Comparison of ENCODE assay signal across 21 cellular contexts in genomic region chr14:89266754-89267153, GRCh38.
DNase-seq lines count a peak whose midpoint lies in the region; ATAC-seq and TF ChIP-seq lines count a peak whose summit lies in the region.
"Had no signal": no experiment of that assay in that cellular context is flagged by ENCODE, and none has a peak within 500 bp of the region (broad histone marks: within the 10 kb centered on the region; RNA-seq: fewer than 3 reads in every experiment).

No MANE protein-coding gene starts in this region.

- no peak overlapping the region for H2AK5ac ChIP-seq in mesenchymal stem cell (ENCODE audit: low read length, severe bottlenecking)

- no peak overlapping the region for H4K8ac ChIP-seq in mesenchymal stem cell (ENCODE audit: low read length)

- H3K14ac ChIP-seq in mesenchymal stem cell (ENCODE audit: low read length in 2 of 2), result no peak overlapping the region

- H3K4me1 ChIP-seq in CD4-positive, CD25-positive, alpha-beta regulatory T cell (ENCODE audit: control insufficient read depth, insufficient read depth, low read length, poor library complexity, severe bottlenecking), result peaks cover 5% of the 10 kb centered on the region
- peaks cover 51% of the 10 kb centered on the region for H3K4me1 ChIP-seq in GM23338 (ENCODE audit: insufficient read depth)
- H3K4me1 ChIP-seq in mesenchymal stem cell (ENCODE audit: control insufficient read depth, insufficient read depth, low read depth, low read length), result peaks cover 2% of the 10 kb centered on the region
- H3K4me1 ChIP-seq in osteoblast (ENCODE audit: insufficient read depth, low read length), result no peaks in the 10 kb centered on the region

- peaks cover 27 to 77% (median 55%) of the 10 kb centered on the region in 4 donors for H3K4me1 Mint-ChIP-seq in CD4-positive, CD25-positive, alpha-beta regulatory T cell
- peaks cover 72% of the 10 kb centered on the region for H3K4me1 Mint-ChIP-seq in GM23338

- H4K20me1 ChIP-seq in GM23338 (replicated peaks; ENCODE audit: insufficient read depth) (peaks cover 55% of the 10 kb centered on the region), osteoblast (ENCODE audit: insufficient read depth, low read length) (peaks cover 8% of the 10 kb centered on the region)

- H2AFZ ChIP-seq in GM23338, result no peak overlapping the region
- H2AFZ ChIP-seq in mesenchymal stem cell (ENCODE audit: low read depth, low read length), result no peak overlapping the region
- H2AFZ ChIP-seq in osteoblast (ENCODE audit: low read length), result no peak overlapping the region

- H3K27me3 ChIP-seq in CD4-positive, CD25-positive, alpha-beta regulatory T cell (ENCODE audit: control insufficient read depth, insufficient read depth, low read length), result no peaks in the 10 kb centered on the region
- no peaks in the 10 kb centered on the region for H3K27me3 ChIP-seq in GM23338 (ENCODE audit: insufficient read depth)
- no peaks in the 10 kb centered on the region for H3K27me3 ChIP-seq in mesenchymal stem cell (ENCODE audit: control insufficient read depth in 1 of 2, insufficient read depth in 1 of 2, low read length in 2 of 2)
- no peaks in the 10 kb centered on the region for H3K27me3 ChIP-seq in osteoblast (ENCODE audit: insufficient read depth, low read length)
- no peaks in the 10 kb centered on the region for H3K27me3 ChIP-seq in MG63
- H3K27me3 ChIP-seq: heart left ventricle, neutrophil had no signal

- no peak overlapping the region for H3K9ac ChIP-seq in mesenchymal stem cell (ENCODE audit: low read length)

- no peak for ATAC-seq in CD4-positive, CD25-positive, alpha-beta regulatory T cell (ENCODE audit: low read depth in 2 of 2)
- ATAC-seq in GM23338, result no peak
- ATAC-seq: effector memory CD8-positive, alpha-beta T cell; heart left ventricle; T-cell had no signal

- no peaks in the 10 kb centered on the region for H3K36me3 ChIP-seq in CD4-positive, CD25-positive, alpha-beta regulatory T cell (ENCODE audit: control insufficient read depth, insufficient read depth, low read length)
- no peaks in the 10 kb centered on the region for H3K36me3 ChIP-seq in GM23338 (ENCODE audit: insufficient read depth)
- H3K36me3 ChIP-seq in mesenchymal stem cell (ENCODE audit: control insufficient read depth in 1 of 2, insufficient read depth in 2 of 2, low read depth in 1 of 2, low read length in 2 of 2), result peaks cover 0 to 2% of the 10 kb centered on the region in 2 experiments
- H3K36me3 ChIP-seq in osteoblast (ENCODE audit: insufficient read depth, low read length), result no peaks in the 10 kb centered on the region
- no peaks in the 10 kb centered on the region for H3K36me3 ChIP-seq in MG63

- no peaks in the 10 kb centered on the region; the same call in 1 of the 2 replicates for H3F3A ChIP-seq in GM23338 (replicated peaks; ENCODE audit: low read depth)

- H3K4ac ChIP-seq in mesenchymal stem cell (ENCODE audit: low read depth in 1 of 2, low read length in 2 of 2), result no peak overlapping the region

- H3K27me3 Mint-ChIP-seq in CD4-positive, CD25-positive, alpha-beta regulatory T cell, result no peaks in the 10 kb centered on the region
- H3K27me3 Mint-ChIP-seq in GM23338 (ENCODE audit: insufficient read depth, low read depth, poor library complexity), result peaks cover 7% of the 10 kb centered on the region
- H3K27me3 Mint-ChIP-seq: effector memory CD8-positive, alpha-beta T cell; T-cell had no signal

- H3K9me3 ChIP-seq in CD4-positive, CD25-positive, alpha-beta regulatory T cell (ENCODE audit: control insufficient read depth in 2 of 2, low read length in 2 of 2), result no peaks in the 10 kb centered on the region
- no peaks in the 10 kb centered on the region for H3K9me3 ChIP-seq in mesenchymal stem cell (ENCODE audit: control insufficient read depth, low read length)
- no peaks in the 10 kb centered on the region for H3K9me3 ChIP-seq in osteoblast (ENCODE audit: low read depth, low read length)
- no peaks in the 10 kb centered on the region for H3K9me3 ChIP-seq in MG63
- H3K9me3 ChIP-seq: heart left ventricle, neutrophil had no signal

- no peak overlapping the region for H3K4me3 ChIP-seq in CD4-positive, CD25-positive, alpha-beta regulatory T cell (ENCODE audit: low read depth, low read length)
- H3K4me3 ChIP-seq in GM23338 (no peak overlapping the region), astrocyte of the spinal cord (ENCODE audit: low read depth, low read length) (no peak overlapping the region), mesenchymal stem cell (ENCODE audit: insufficient read depth in 1 of 2, low read depth in 1 of 2, low read length in 2 of 2) (no peak overlapping the region), osteoblast (ENCODE audit: insufficient read depth, low read length) (no peak overlapping the region), MG63 (no peak overlapping the region)
- H3K4me3 ChIP-seq: heart left ventricle had no signal

- H3K4me2 ChIP-seq in GM23338 (0 out of 2 replicates have a peak overlapping the region, but pooled peaks have one; percentile 41), mesenchymal stem cell (ENCODE audit: low read length, poor library complexity, severe bottlenecking) (no peak overlapping the region), osteoblast (ENCODE audit: insufficient read depth, low read length) (no peak overlapping the region)

- H3K9me3 Mint-ChIP-seq in CD4-positive, CD25-positive, alpha-beta regulatory T cell, result peaks cover 0 to under 1% (median 0%) of the 10 kb centered on the region in 7 donors
- no peaks in the 10 kb centered on the region for H3K9me3 Mint-ChIP-seq in GM23338
- H3K9me3 Mint-ChIP-seq: effector memory CD8-positive, alpha-beta T cell; T-cell had no signal

- H3K18ac ChIP-seq in mesenchymal stem cell (ENCODE audit: low read depth in 1 of 2, low read length in 2 of 2), result no peak overlapping the region

- peaks cover 49% of the 10 kb centered on the region for H3K79me1 ChIP-seq in mesenchymal stem cell (replicated peaks; ENCODE audit: low read length, poor library complexity, severe bottlenecking)

- H4K91ac ChIP-seq in mesenchymal stem cell (ENCODE audit: low read length), result no peak overlapping the region

- TF ChIP-seq CTCF in GM23338 (conservative IDR thresholded peaks at IDR 0.05; ENCODE audit: low read depth in 2 of 2) (no peak), astrocyte of the spinal cord (IDR thresholded peaks at IDR 0.05; ENCODE audit: low read depth, low read length) (no peak), osteoblast (IDR thresholded peaks at IDR 0.05; ENCODE audit: extremely low read depth, low read depth, low read length) (no peak)

- H2BK12ac ChIP-seq in mesenchymal stem cell (ENCODE audit: low read length in 2 of 2), result no peak overlapping the region

- no peak overlapping the region for H3K23ac ChIP-seq in mesenchymal stem cell (ENCODE audit: low read length in 2 of 2)

- DNase-seq in CD4-positive, CD25-positive, alpha-beta regulatory T cell, result no peak
- DNase-seq in GM23338 (ENCODE audit: low spot score), result no peak
- DNase-seq in astrocyte of the spinal cord (ENCODE audit: low read depth, low spot score), result peak; percentile 43
- peak; percentile 28 for DNase-seq in mesenchymal stem cell
- no peak for DNase-seq in osteoblast (ENCODE audit: insufficient read length, low spot score, missing footprints)
- no peak for DNase-seq in MG63
- no peak for DNase-seq in activated gamma-delta T cell treated with Interleukin-2 at 50 U/mL for 16 hours
- DNase-seq: activated CD4-positive, alpha-beta T cell treated with anti-CD3 and anti-CD28 coated beads for 48 hours; activated CD8-positive, alpha-beta memory T cell treated with anti-CD3 and anti-CD28 coated beads, Interleukin-2, amount 50 U/mL, for 48 hours; activated effector memory CD4-positive, alpha-beta T cell treated with anti-CD3 and anti-CD28 coated beads, Interleukin-2, amount 50 U/mL, for 16 hours; anterior cingulate cortex; DMS153; effector memory CD8-positive, alpha-beta T cell; heart left ventricle; KBM-7; NCI-H187 treated with DMSO at 0.1 percent for 48 hours; NCI-H2227 treated with DMSO at 0.1 percent for 48 hours; NCI-H748 treated with DMSO at 0.1 percent for 48 hours; SHP77 treated with DMSO at 0.1 percent for 48 hours; T-cell had no signal

- H3K27ac Mint-ChIP-seq in CD4-positive, CD25-positive, alpha-beta regulatory T cell, result peak overlapping the region in 2 of 3 donors; percentile 2 to 9
- H3K27ac Mint-ChIP-seq in GM23338, result peak overlapping the region; percentile 64
- H3K27ac Mint-ChIP-seq: T-cell had no signal

- no peak overlapping the region for H3K27ac ChIP-seq in CD4-positive, CD25-positive, alpha-beta regulatory T cell (ENCODE audit: insufficient read depth, low read length, poor library complexity, severe bottlenecking)
- H3K27ac ChIP-seq in GM23338 (ENCODE audit: low read depth), result peak overlapping the region; percentile 56; the same call in 1 of the 2 replicates
- no peak overlapping the region for H3K27ac ChIP-seq in mesenchymal stem cell (ENCODE audit: low read length, poor library complexity, severe bottlenecking)
- H3K27ac ChIP-seq in osteoblast (ENCODE audit: low read depth, low read length), result no peak overlapping the region
- H3K27ac ChIP-seq: heart left ventricle, neutrophil had no signal

- no peaks in the 10 kb centered on the region for H3K9me2 ChIP-seq in GM23338 (ENCODE audit: insufficient read depth)

- H3K79me2 ChIP-seq in GM23338 (replicated peaks; ENCODE audit: insufficient read depth), result peaks cover 100% of the 10 kb centered on the region
- peaks cover 3% of the 10 kb centered on the region for H3K79me2 ChIP-seq in osteoblast (ENCODE audit: insufficient read depth, low read length)

- in situ Hi-C loops in astrocyte of the spinal cord (cut with HindIII; ENCODE audit: low sequenced_read_pairs), result no loop called here

- no peak overlapping the region for H2BK5ac ChIP-seq in mesenchymal stem cell (ENCODE audit: low read depth, low read length, poor library complexity, severe bottlenecking)

- no peak overlapping the region for H3K4me3 Mint-ChIP-seq in CD4-positive, CD25-positive, alpha-beta regulatory T cell
- no peak overlapping the region for H3K4me3 Mint-ChIP-seq in GM23338
- H3K4me3 Mint-ChIP-seq: effector memory CD8-positive, alpha-beta T cell; T-cell had no signal

- no peak overlapping the region for H2BK15ac ChIP-seq in mesenchymal stem cell (ENCODE audit: low read depth, poor library complexity, severe bottlenecking)

- H3K36me3 Mint-ChIP-seq in CD4-positive, CD25-positive, alpha-beta regulatory T cell, result peaks cover 10% of the 10 kb centered on the region
- H3K36me3 Mint-ChIP-seq in GM23338 (ENCODE audit: low read depth), result peaks cover 18% of the 10 kb centered on the region; the same call in 2 of the 3 replicates

- H2BK120ac ChIP-seq in mesenchymal stem cell (ENCODE audit: low read depth, low read length), result no peak overlapping the region

- WGBS in mesenchymal stem cell, result 69% methylated on average over 5 of the region's 7 CpGs

TF ChIP-seq in GM23338, 12 proteins besides CTCF, POLR2A, EP300 and RAD21 (continues in another document):
- TF ChIP-seq ZNF114 (CRISPR knock-in tag; IDR thresholded peaks at IDR 0.05), result no peak
- TF ChIP-seq ZNF331 (CRISPR knock-in tag; IDR thresholded peaks at IDR 0.05; ENCODE audit: low read depth), result no peak
- TF ChIP-seq POLR2AphosphoS5 (IDR thresholded peaks at IDR 0.05; ENCODE audit: low read depth), result 0 out of 2 replicates have a peak, but pooled peaks have one; percentile 5
- no peak for TF ChIP-seq EZH2phosphoT487 (IDR thresholded peaks at IDR 0.05; ENCODE audit: unreplicated experiment)
- no peak for TF ChIP-seq CREB1 (CRISPR knock-in tag; IDR thresholded peaks at IDR 0.05; ENCODE audit: low read depth)
- no peak for TF ChIP-seq NANOG (IDR thresholded peaks at IDR 0.05; ENCODE audit: borderline replicate concordance)

Comparison
In these comparisons a context has a peak if more than half of its experiments do, and no peak if none do; other contexts are left out.
1. DNase-seq: peak in astrocyte of the spinal cord (single experiment) and mesenchymal stem cell (single experiment); none in CD4-positive, CD25-positive, alpha-beta regulatory T cell (0 of 3), GM23338 (single experiment), osteoblast (single experiment), MG63 (single experiment) and activated gamma-delta T cell treated with Interleukin-2 at 50 U/mL for 16 hours (single experiment).